In the genomic region with DNA sequence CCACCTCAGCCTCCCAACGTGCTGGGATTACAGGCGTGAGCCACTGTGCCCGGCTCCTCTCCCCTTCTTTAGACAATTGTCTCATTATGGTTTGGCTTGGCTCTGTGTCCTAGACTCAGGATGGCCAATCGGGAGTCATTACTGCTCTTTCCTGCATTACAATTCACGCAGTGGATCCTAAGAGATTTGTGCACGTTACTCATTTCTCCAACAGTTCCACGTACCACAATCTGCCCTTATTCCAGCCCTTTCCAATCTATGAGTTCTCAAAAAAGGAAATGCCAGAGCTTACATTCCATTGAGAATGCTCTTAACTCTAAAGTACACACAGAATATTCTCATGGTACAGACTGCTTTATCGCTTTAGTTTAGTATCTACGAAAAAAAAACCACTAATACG, we compare ENCODE assay signal across 17 cellular contexts.
DNase-seq lines count a peak whose midpoint lies in the region; TF ChIP-seq lines count a peak whose summit lies in the region.
"Had no signal": no experiment of that assay in that cellular context is flagged by ENCODE, and none has a peak within 500 bp of the region (broad histone marks: within the 10 kb centered on the region; RNA-seq: fewer than 3 reads in every experiment).

No MANE protein-coding gene starts in this region.

- H3K4me1 ChIP-seq in trophoblast cell (ENCODE audit: control insufficient read depth in 1 of 2, insufficient read depth in 2 of 2, low read length in 2 of 2) (no peaks in the 10 kb centered on the region), esophagus muscularis mucosa (peaks cover 2 to 68% (median 49%) of the 10 kb centered on the region in 4 donors)

- H4K91ac ChIP-seq in trophoblast cell (ENCODE audit: low read depth, low read length): no peak overlapping the region

- H3K18ac ChIP-seq in trophoblast cell (ENCODE audit: low read length): no peak overlapping the region

- H3K14ac ChIP-seq in trophoblast cell (ENCODE audit: low read length): no peak overlapping the region

- TF ChIP-seq CTCF in choroid plexus epithelial cell (conservative IDR thresholded peaks at IDR 0.05; ENCODE audit: low read depth, low read length): no peak
- no peak for TF ChIP-seq CTCF in esophagus muscularis mucosa (IDR thresholded peaks at IDR 0.05)
- no peak for TF ChIP-seq CTCF in dorsolateral prefrontal cortex (IDR thresholded peaks at IDR 0.05 in 54 of 56, conservative IDR thresholded peaks at IDR 0.05 in 2 of 56; ENCODE audit: low read depth in 1 of 56, partially characterized antibody in 56 of 56)

- H3K27ac ChIP-seq in trophoblast cell (ENCODE audit: low read depth, low read length): no peak overlapping the region
- H3K27ac ChIP-seq in esophagus muscularis mucosa (replicated peaks in 1 of 4): peak overlapping the region in 1 of 4 donors; percentile 20
- H3K27ac ChIP-seq in dorsolateral prefrontal cortex: no peak overlapping the region

- H2BK5ac ChIP-seq in trophoblast cell (ENCODE audit: low read depth, low read length, poor library complexity): no peak overlapping the region

- no CpG with 5 or more reads among the region's 10 CpGs for WGBS in trophoblast cell (ENCODE audit: extremely low coverage, insufficient coverage, insufficient read length)
- 87% methylated on average over 10 of the region's 10 CpGs for WGBS in esophagus muscularis mucosa

- H3K27me3 ChIP-seq in trophoblast cell (ENCODE audit: insufficient read depth, low read length) (no peaks in the 10 kb centered on the region), esophagus muscularis mucosa (no peaks in the 10 kb centered on the region), dorsolateral prefrontal cortex (no peaks in the 10 kb centered on the region)

- no peak overlapping the region for H3K4ac ChIP-seq in trophoblast cell (ENCODE audit: low read depth, low read length)

- no peaks in the 10 kb centered on the region for H3K27me3 Mint-ChIP-seq in activated CD4-positive, alpha-beta memory T cell treated with anti-CD3 and anti-CD28 coated beads for 36 hours
- H3K27me3 Mint-ChIP-seq in activated T-helper 2 cell treated with anti-CD3 and anti-CD28 coated beads, Interferon-gamma antibody, Interleukin-2, Interleukin-4, amounts not matched to agents 10 μg/mL and 5 μg/mL and 100 μg/mL, durations not matched to agents 14 hours and 24 hours and 36 hours (ENCODE audit: low read depth): no peaks in the 10 kb centered on the region

- POLR2A ChIA-PET in activated CD4-positive, alpha-beta memory T cell treated with anti-CD3 and anti-CD28 coated beads for 36 hours (lab: Charles Lee): no interaction called here

- H2AFZ ChIP-seq in trophoblast cell (ENCODE audit: insufficient read depth, low read length, poor library complexity): no peak overlapping the region

- no peak overlapping the region for H3K4me3 Mint-ChIP-seq in activated CD4-positive, alpha-beta memory T cell treated with anti-CD3 and anti-CD28 coated beads for 36 hours
- H3K4me3 Mint-ChIP-seq in activated T-helper 2 cell treated with anti-CD3 and anti-CD28 coated beads, Interferon-gamma antibody, Interleukin-2, Interleukin-4, amounts not matched to agents 10 μg/mL and 5 μg/mL and 100 μg/mL, durations not matched to agents 14 hours and 24 hours and 36 hours (ENCODE audit: low read depth): no peak overlapping the region
- H3K4me3 Mint-ChIP-seq: CD14-positive monocyte had no signal

- no peak overlapping the region for H4K8ac ChIP-seq in trophoblast cell (ENCODE audit: low read depth, low read length)

- no peaks in the 10 kb centered on the region for H3K4me1 Mint-ChIP-seq in activated CD4-positive, alpha-beta memory T cell treated with anti-CD3 and anti-CD28 coated beads for 36 hours (ENCODE audit: low read depth)
- no peaks in the 10 kb centered on the region for H3K4me1 Mint-ChIP-seq in activated T-helper 2 cell treated with anti-CD3 and anti-CD28 coated beads, Interferon-gamma antibody, Interleukin-2, Interleukin-4, amounts not matched to agents 10 μg/mL and 5 μg/mL and 100 μg/mL, durations not matched to agents 14 hours and 24 hours and 36 hours (ENCODE audit: low read depth)
- H3K4me1 Mint-ChIP-seq: CD14-positive monocyte had no signal

- TF ChIP-seq EP300 in esophagus muscularis mucosa (IDR thresholded peaks at IDR 0.05): no peak

- no peaks in the 10 kb centered on the region for H3K79me2 ChIP-seq in trophoblast cell (ENCODE audit: control insufficient read depth, insufficient read depth, low read length, poor library complexity)

- no peak overlapping the region for H3K27ac Mint-ChIP-seq in activated CD4-positive, alpha-beta memory T cell treated with anti-CD3 and anti-CD28 coated beads for 36 hours
- H3K27ac Mint-ChIP-seq in activated T-helper 2 cell treated with anti-CD3 and anti-CD28 coated beads, Interferon-gamma antibody, Interleukin-2, Interleukin-4, amounts not matched to agents 10 μg/mL and 5 μg/mL and 100 μg/mL, durations not matched to agents 14 hours and 24 hours and 36 hours: no peak overlapping the region
- H3K27ac Mint-ChIP-seq: CD14-positive monocyte had no signal

- no peak overlapping the region for H3K4me2 ChIP-seq in trophoblast cell (ENCODE audit: low read length)

- no peaks in the 10 kb centered on the region for H3K9me3 Mint-ChIP-seq in activated CD4-positive, alpha-beta memory T cell treated with anti-CD3 and anti-CD28 coated beads for 36 hours
- H3K9me3 Mint-ChIP-seq in activated T-helper 2 cell treated with anti-CD3 and anti-CD28 coated beads, Interferon-gamma antibody, Interleukin-2, Interleukin-4, amounts not matched to agents 10 μg/mL and 5 μg/mL and 100 μg/mL, durations not matched to agents 14 hours and 24 hours and 36 hours: no peaks in the 10 kb centered on the region

- no peak overlapping the region for H3K4me3 ChIP-seq in choroid plexus epithelial cell (ENCODE audit: low read depth, low read length)
- H3K4me3 ChIP-seq in trophoblast cell (ENCODE audit: low read depth, low read length): no peak overlapping the region
- no peak overlapping the region for H3K4me3 ChIP-seq in esophagus muscularis mucosa
- no peak overlapping the region for H3K4me3 ChIP-seq in dorsolateral prefrontal cortex
- H3K4me3 ChIP-seq: GM12878 had no signal

- no peak overlapping the region for H3K9ac ChIP-seq in trophoblast cell (ENCODE audit: low read length)

- no peak for TF ChIP-seq POLR2A in esophagus muscularis mucosa (IDR thresholded peaks at IDR 0.05; ENCODE audit: low read depth)

- no peak overlapping the region for H2BK120ac ChIP-seq in trophoblast cell (ENCODE audit: insufficient read depth, low read length, poor library complexity)

- no peaks in the 10 kb centered on the region for H3K9me3 ChIP-seq in trophoblast cell (ENCODE audit: insufficient read depth, low read depth, low read length)
- no peaks in the 10 kb centered on the region for H3K9me3 ChIP-seq in esophagus muscularis mucosa

- DNase-seq in EH (ENCODE audit: low read depth) (peak; percentile 57), NCI-H226 (peak; percentile 2), choroid plexus epithelial cell (ENCODE audit: low read depth) (peak; percentile 60), trophoblast cell (peak; percentile 51 to 75), esophagus muscularis mucosa (ENCODE audit: extremely low spot score) (no peak), dorsolateral prefrontal cortex (no peak)
- DNase-seq in activated CD4-positive, alpha-beta memory T cell treated with anti-CD3 and anti-CD28 coated beads for 36 hours: no peak
- no peak for DNase-seq in activated T-helper 2 cell treated with anti-CD3 and anti-CD28 coated beads, Interferon-gamma antibody, Interleukin-2, Interleukin-4, amounts not matched to agents 10 μg/mL and 5 μg/mL and 100 μg/mL, durations not matched to agents 14 hours and 24 hours and 36 hours (ENCODE audit: low spot score)
- DNase-seq: COR-L47, GOT3, Karpas-422, NCI-H1417, NCI-H2029 treated with DMSO at 0.1 percent for 48 hours, NCI-H510A treated with DMSO at 0.1 percent for 48 hours, SHP77 treated with DMSO at 0.1 percent for 48 hours had no signal

- H3K36me3 ChIP-seq in trophoblast cell (ENCODE audit: control insufficient read depth in 1 of 2, insufficient read depth in 2 of 2, low read length in 2 of 2) (no peaks in the 10 kb centered on the region), esophagus muscularis mucosa (no peaks in the 10 kb centered on the region)

- no peaks in the 10 kb centered on the region for H3K79me1 ChIP-seq in trophoblast cell (ENCODE audit: low read length)

- no peak overlapping the region for H3K23ac ChIP-seq in trophoblast cell (ENCODE audit: low read length)

- CTCF ChIA-PET in activated CD4-positive, alpha-beta memory T cell treated with anti-CD3 and anti-CD28 coated beads for 36 hours (lab: Charles Lee): no interaction called here

- intact Hi-C loops in activated CD4-positive, alpha-beta memory T cell treated with anti-CD3 and anti-CD28 coated beads for 36 hours (cut with micrococcal nuclease): no loop called here
- intact Hi-C loops in esophagus muscularis mucosa (cut with DNase I): no loop called here
- intact Hi-C loops in activated T-helper 2 cell treated with anti-CD3 and anti-CD28 coated beads, Interferon-gamma antibody, Interleukin-2, Interleukin-4, amounts not matched to agents 10 μg/mL and 5 μg/mL and 100 μg/mL, durations not matched to agents 14 hours and 24 hours and 36 hours (cut with micrococcal nuclease): no loop called here
- intact Hi-C loops in dorsolateral prefrontal cortex (cut with DNase I): no loop called here

- H4K12ac ChIP-seq in trophoblast cell (ENCODE audit: low read depth, low read length): no peak overlapping the region

- H2BK12ac ChIP-seq in trophoblast cell (ENCODE audit: low read length): no peak overlapping the region

- no peak overlapping the region for H2AK5ac ChIP-seq in trophoblast cell (ENCODE audit: low read length)

- no peaks in the 10 kb centered on the region for H3K36me3 Mint-ChIP-seq in activated CD4-positive, alpha-beta memory T cell treated with anti-CD3 and anti-CD28 coated beads for 36 hours
- no peaks in the 10 kb centered on the region for H3K36me3 Mint-ChIP-seq in activated T-helper 2 cell treated with anti-CD3 and anti-CD28 coated beads, Interferon-gamma antibody, Interleukin-2, Interleukin-4, amounts not matched to agents 10 μg/mL and 5 μg/mL and 100 μg/mL, durations not matched to agents 14 hours and 24 hours and 36 hours (ENCODE audit: low read depth)
- H3K36me3 Mint-ChIP-seq: CD14-positive monocyte had no signal

Comparison
In these comparisons a context has a peak if more than half of its experiments do, and no peak if none do; other contexts are left out.
1. DNase-seq: peak in EH (single experiment), NCI-H226 (single experiment), choroid plexus epithelial cell (single experiment) and trophoblast cell (2 of 2); none in activated CD4-positive, alpha-beta memory T cell treated with anti-CD3 and anti-CD28 coated beads for 36 hours (single experiment), esophagus muscularis mucosa (single experiment), activated T-helper 2 cell treated with anti-CD3 and anti-CD28 coated beads, Interferon-gamma antibody, Interleukin-2, Interleukin-4, amounts not matched to agents 10 μg/mL and 5 μg/mL and 100 μg/mL, durations not matched to agents 14 hours and 24 hours and 36 hours (single experiment) and dorsolateral prefrontal cortex (0 of 10).